ENCODE assay signal across 33 cellular contexts in the genomic region with DNA sequence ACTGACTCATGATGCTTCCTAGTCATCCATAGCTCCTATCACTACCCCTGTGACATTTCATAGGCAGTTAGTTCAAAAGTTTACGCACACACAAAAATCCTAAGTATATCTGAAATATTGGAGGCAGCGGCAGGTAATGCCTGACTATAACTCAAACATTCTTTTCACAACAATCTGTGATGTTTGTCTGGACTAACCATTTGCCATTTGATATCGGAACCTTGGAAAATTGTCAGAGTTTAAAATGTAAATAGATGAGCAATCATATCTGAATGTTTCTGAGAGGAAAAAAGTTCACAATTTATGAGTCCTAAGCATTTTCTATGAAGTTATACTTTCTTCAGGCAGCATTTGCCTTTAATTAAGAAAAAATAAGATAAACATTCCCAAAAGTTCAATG.
"Had no signal": no experiment of that assay in that cellular context is flagged by ENCODE, and none has a peak within 500 bp of the region (broad histone marks: within the 10 kb centered on the region; RNA-seq: fewer than 3 reads in every experiment).

No MANE protein-coding gene starts in this region.

- H3K27me3 ChIP-seq: ascending aorta, body of pancreas, breast epithelium, SJCRH30 had no signal

- DNase-seq: activated CD4-positive, alpha-beta memory T cell treated with anti-CD3 and anti-CD28 coated beads, Interleukin-2, amount 10 ng/mL, durations not matched to agents 7 days and 5 days; activated CD4-positive, alpha-beta T cell treated with anti-CD3 and anti-CD28 coated beads for 1 hour; activated CD4-positive, alpha-beta T cell treated with anti-CD3 and anti-CD28 coated beads for 48 hours; activated CD4-positive, CD25-positive, alpha-beta regulatory T cell; activated CD8-positive, alpha-beta memory T cell treated with anti-CD3 and anti-CD28 coated beads for 24 hours; activated CD8-positive, alpha-beta memory T cell treated with anti-CD3 and anti-CD28 coated beads, Interleukin-2, amount 10 ng/mL, durations not matched to agents 7 days and 5 days; activated CD8-positive, alpha-beta memory T cell treated with anti-CD3 and anti-CD28 coated beads, Interleukin-2, amount 50 U/mL, for 48 hours; activated effector memory CD4-positive, alpha-beta T cell treated with anti-CD3 and anti-CD28 coated beads, Interleukin-2, amount 50 U/mL, for 16 hours; activated naive CD4-positive, alpha-beta T cell; activated naive CD4-positive, alpha-beta T cell treated with anti-CD3 and anti-CD28 coated beads, Interleukin-2, amount 50 U/mL, for 16 hours; activated naive CD8-positive, alpha-beta T cell treated with anti-CD3 and anti-CD28 coated beads for 36 hours; activated T-cell treated with anti-CD3 and anti-CD28 coated beads, Interleukin-2, amount 50 U/mL, for 48 hours; amygdala; body of pancreas; Kasumi-1; KG1; NCI-H1105; NCI-H1417 treated with DMSO at 0.1 percent for 48 hours; NCI-H1930; NCI-H2081 treated with DMSO at 0.1 percent for 48 hours; NCI-H345; NCI-H510A; NCI-H526; NCI-H748 treated with DMSO at 0.1 percent for 48 hours; NK-92 treated with Interleukin-12 subunit alpha and Interleukin-12 subunit beta, amount 100 ng/mL, for 24 hours; SHP77; SJCRH30; T1000; WERI-Rb-1 had no signal

- H3K4me1 ChIP-seq: ascending aorta, body of pancreas, breast epithelium, SJCRH30 had no signal

- H3K9me3 ChIP-seq: ascending aorta, body of pancreas, breast epithelium, SJCRH30 had no signal

- H3K36me3 ChIP-seq: ascending aorta, breast epithelium, SJCRH30, WERI-Rb-1 had no signal

- ATAC-seq: activated CD8-positive, alpha-beta memory T cell treated with anti-CD3 and anti-CD28 coated beads, Interleukin-2, amount 10 ng/mL, durations not matched to agents 7 days and 5 days; activated T-helper 17 cell treated with anti-CD3 and anti-CD28 coated beads, Interleukin-2, amount 50 U/mL, for 72 hours; body of pancreas had no signal

- H3K4me3 ChIP-seq: ascending aorta, body of pancreas, breast epithelium, SJCRH30, SK-N-MC had no signal

- H3K27ac ChIP-seq: ascending aorta, body of pancreas, breast epithelium, SJCRH30, SK-N-MC, WERI-Rb-1 had no signal
